18 cellular contexts compared by ENCODE assay signal in the genomic region with DNA sequence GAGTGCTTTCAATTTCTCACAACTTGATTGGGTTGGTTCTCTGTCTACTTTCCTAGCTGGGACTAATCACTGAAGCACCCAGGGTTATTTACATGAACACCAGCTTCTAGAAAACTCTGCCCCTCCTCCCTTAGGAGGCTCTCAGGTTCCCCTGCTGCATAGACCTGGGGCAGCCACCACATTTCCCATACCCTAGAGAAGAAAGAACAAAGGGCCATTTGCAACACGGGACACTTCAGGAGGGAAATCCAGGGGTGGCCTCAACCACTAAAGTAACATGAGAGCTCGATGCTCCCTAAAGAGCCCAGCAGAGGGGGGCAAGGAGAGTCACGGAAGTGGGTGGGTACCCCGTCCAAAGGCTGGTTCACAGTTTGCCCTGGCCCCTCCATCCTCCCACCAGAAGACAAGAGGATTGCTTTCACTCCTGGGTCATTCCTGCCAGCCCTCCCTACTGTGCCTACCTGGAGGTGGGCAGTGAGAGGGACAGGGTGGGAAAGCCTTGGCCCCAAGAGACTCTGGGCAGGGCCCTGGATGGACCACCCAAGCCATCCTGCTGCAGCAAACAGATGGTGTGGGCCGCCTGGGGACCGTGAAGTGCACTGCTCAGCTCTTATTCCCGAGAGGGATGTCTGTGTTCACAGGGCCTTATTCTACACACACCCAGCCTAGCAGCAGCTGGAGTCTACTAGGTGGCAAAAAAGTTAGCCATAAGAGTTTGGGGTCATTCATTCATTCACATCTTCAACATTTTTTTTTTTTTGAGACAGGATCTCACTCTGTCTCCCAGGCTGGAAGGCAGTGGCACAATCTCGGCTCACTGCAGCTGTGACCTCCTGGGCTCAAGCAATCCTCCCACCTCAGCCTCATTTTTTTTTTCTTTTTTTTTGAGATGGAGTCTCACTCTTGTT.
DNase-seq lines count a peak whose midpoint lies in the region; ATAC-seq, FAIRE-seq and TF ChIP-seq lines count a peak whose summit lies in the region.
"Had no signal": no experiment of that assay in that cellular context is flagged by ENCODE, and none has a peak within 500 bp of the region (broad histone marks: within the 10 kb centered on the region; RNA-seq: fewer than 3 reads in every experiment).

No MANE protein-coding gene starts in this region.

- H3K4me2 ChIP-seq in GM12878 (ENCODE audit: control insufficient read depth, insufficient read depth): peak overlapping the region; percentile 28

- no peaks in the 10 kb centered on the region for H3K36me3 Mint-ChIP-seq in HFFc6 (ENCODE audit: low read depth)
- H3K36me3 Mint-ChIP-seq in activated naive CD4-positive, alpha-beta T cell treated with anti-CD3 and anti-CD28 coated beads, Interleukin-2, amount 10 ng/mL, durations not matched to agents 7 days and 5 days: no peaks in the 10 kb centered on the region
- H3K36me3 Mint-ChIP-seq: activated CD4-positive, alpha-beta memory T cell treated with anti-CD3 and anti-CD28 coated beads for 36 hours; activated naive CD8-positive, alpha-beta T cell treated with anti-CD3 and anti-CD28 coated beads, Interleukin-2, amount 10 ng/mL, durations not matched to agents 7 days and 5 days had no signal

- H3K27ac ChIP-seq in GM12878 (ENCODE audit: control insufficient read depth, insufficient read depth): peak overlapping the region; percentile 71

- CTCF ChIA-PET in GM12878 (lab: Yijun Ruan, JAX): interaction anchor here (0.6 to 10.1 kb wide), 13 partner anchors 13 to 392 kb away, joined by 3 to 111 read pairs (median 4); partner anchors contain the start of gene SOX9
- CTCF ChIA-PET in activated naive CD4-positive, alpha-beta T cell treated with anti-CD3 and anti-CD28 coated beads, Interleukin-2, amount 10 ng/mL, durations not matched to agents 7 days and 5 days (lab: Charles Lee): no interaction called here

- ATAC-seq in GM19043 (IDR thresholded peaks at IDR 0.05; ENCODE audit: low read depth, unreplicated experiment) (peak; percentile 44), GM12878 (peak; percentile 16), HG03469 (IDR thresholded peaks at IDR 0.05; ENCODE audit: unreplicated experiment) (no peak)
- ATAC-seq: activated T-cell treated with anti-CD3 and anti-CD28 coated beads, Interleukin-2, amount 50 U/mL, for 4 hours; stimulated activated naive CD8-positive, alpha-beta T cell treated with anti-CD3 and anti-CD28 coated beads, Interleukin-15, Interleukin-2, amounts not matched to agents 100 U/mL and 50 U/mL, for 24 hours had no signal

- no peaks in the 10 kb centered on the region for H3K9me3 Mint-ChIP-seq in HFFc6
- no peaks in the 10 kb centered on the region for H3K9me3 Mint-ChIP-seq in activated naive CD4-positive, alpha-beta T cell treated with anti-CD3 and anti-CD28 coated beads, Interleukin-2, amount 10 ng/mL, durations not matched to agents 7 days and 5 days
- H3K9me3 Mint-ChIP-seq: activated CD4-positive, alpha-beta memory T cell treated with anti-CD3 and anti-CD28 coated beads for 36 hours; activated naive CD8-positive, alpha-beta T cell treated with anti-CD3 and anti-CD28 coated beads, Interleukin-2, amount 10 ng/mL, durations not matched to agents 7 days and 5 days; activated T-cell treated with anti-CD3 and anti-CD28 coated beads, Interleukin-2, amount 50 U/mL, for 4 hours; CD4-positive, alpha-beta T cell; neural crest cell had no signal

- DNase-seq in BE2C (peak; percentile 49), NCI-H1092 (lab: John Stamatoyannopoulos, UW) (peak; percentile 22), GM12878 (ENCODE audit: low read depth, low spot score) (no peak), HFFc6 (no peak), GM12892 (ENCODE audit: insufficient read length) (no peak)
- DNase-seq in activated naive CD4-positive, alpha-beta T cell treated with anti-CD3 and anti-CD28 coated beads, Interleukin-2, amount 10 ng/mL, durations not matched to agents 7 days and 5 days: no peak
- DNase-seq: activated CD4-positive, alpha-beta memory T cell treated with anti-CD3 and anti-CD28 coated beads for 36 hours; activated naive CD8-positive, alpha-beta T cell treated with anti-CD3 and anti-CD28 coated beads, Interleukin-2, amount 10 ng/mL, durations not matched to agents 7 days and 5 days; activated T-cell treated with anti-CD3 and anti-CD28 coated beads, Interleukin-2, amount 50 U/mL, for 4 hours; CD4-positive, alpha-beta T cell; effector CD4-positive, alpha-beta T cell; NCI-H774; stimulated activated naive CD8-positive, alpha-beta T cell treated with anti-CD3 and anti-CD28 coated beads, Interleukin-15, Interleukin-2, amounts not matched to agents 100 U/mL and 50 U/mL, for 24 hours had no signal

- H3K27me3 Mint-ChIP-seq in HFFc6 (ENCODE audit: insufficient read depth): no peaks in the 10 kb centered on the region
- peaks cover 4% of the 10 kb centered on the region for H3K27me3 Mint-ChIP-seq in activated naive CD4-positive, alpha-beta T cell treated with anti-CD3 and anti-CD28 coated beads, Interleukin-2, amount 10 ng/mL, durations not matched to agents 7 days and 5 days
- H3K27me3 Mint-ChIP-seq: activated CD4-positive, alpha-beta memory T cell treated with anti-CD3 and anti-CD28 coated beads for 36 hours; activated naive CD8-positive, alpha-beta T cell treated with anti-CD3 and anti-CD28 coated beads, Interleukin-2, amount 10 ng/mL, durations not matched to agents 7 days and 5 days had no signal

- H3K4me1 ChIP-seq in BE2C: peaks cover 41% of the 10 kb centered on the region
- peaks cover 34% of the 10 kb centered on the region for H3K4me1 ChIP-seq in GM12878 (ENCODE audit: control insufficient read depth, insufficient read depth, low read length)

- peaks cover 36% of the 10 kb centered on the region for H3K4me1 Mint-ChIP-seq in HFFc6 (ENCODE audit: low read depth)
- H3K4me1 Mint-ChIP-seq in activated naive CD4-positive, alpha-beta T cell treated with anti-CD3 and anti-CD28 coated beads, Interleukin-2, amount 10 ng/mL, durations not matched to agents 7 days and 5 days: no peaks in the 10 kb centered on the region
- H3K4me1 Mint-ChIP-seq: activated naive CD8-positive, alpha-beta T cell treated with anti-CD3 and anti-CD28 coated beads, Interleukin-2, amount 10 ng/mL, durations not matched to agents 7 days and 5 days had no signal

- H3K4me3 Mint-ChIP-seq in HFFc6: no peak overlapping the region
- no peak overlapping the region for H3K4me3 Mint-ChIP-seq in activated naive CD4-positive, alpha-beta T cell treated with anti-CD3 and anti-CD28 coated beads, Interleukin-2, amount 10 ng/mL, durations not matched to agents 7 days and 5 days
- H3K4me3 Mint-ChIP-seq: activated CD4-positive, alpha-beta memory T cell treated with anti-CD3 and anti-CD28 coated beads for 36 hours; activated naive CD8-positive, alpha-beta T cell treated with anti-CD3 and anti-CD28 coated beads, Interleukin-2, amount 10 ng/mL, durations not matched to agents 7 days and 5 days; activated T-cell treated with anti-CD3 and anti-CD28 coated beads, Interleukin-2, amount 50 U/mL, for 4 hours; CD4-positive, alpha-beta T cell; neural crest cell had no signal

- WGBS in GM12878 (ENCODE audit: insufficient coverage, insufficient replicate concordance, low lambda C conversion rate, missing lambda C conversion rate): 20% methylated on average over 8 of the region's 8 CpGs

- no peaks in the 10 kb centered on the region for H3K79me2 ChIP-seq in GM12878 (ENCODE audit: control insufficient read depth, insufficient read depth, low read length)

- no peak; a peak in 1 of 4 replicates for TF ChIP-seq EP300 in GM12878 (IDR thresholded peaks at IDR 0.05; ENCODE audit: borderline replicate concordance in 1 of 2, control insufficient read depth in 1 of 2, low read depth in 2 of 2, low read length in 2 of 2)

- no TSS peak for BruUV-seq in GM12878 (replicated peaks; lab: Mats Ljungman, UMichigan)

- no peak overlapping the region for H3K27ac Mint-ChIP-seq in HFFc6
- H3K27ac Mint-ChIP-seq in activated naive CD4-positive, alpha-beta T cell treated with anti-CD3 and anti-CD28 coated beads, Interleukin-2, amount 10 ng/mL, durations not matched to agents 7 days and 5 days: no peak overlapping the region
- H3K27ac Mint-ChIP-seq: activated CD4-positive, alpha-beta memory T cell treated with anti-CD3 and anti-CD28 coated beads for 36 hours; activated naive CD8-positive, alpha-beta T cell treated with anti-CD3 and anti-CD28 coated beads, Interleukin-2, amount 10 ng/mL, durations not matched to agents 7 days and 5 days; CD4-positive, alpha-beta T cell had no signal

- RAD21 ChIA-PET in GM12878 (lab: Charles Lee; ENCODE audit: unreplicated experiment): interaction anchor here (0.8 to 15.8 kb wide), 19 partner anchors 7 to 508 kb away, joined by 3 to 361 read pairs (median 6); partner anchors contain the start of gene SOX9

- H4K20me1 ChIP-seq in GM12878 (ENCODE audit: control insufficient read depth, insufficient read depth): no peaks in the 10 kb centered on the region

- peak; percentile 15 for TF ChIP-seq CTCF in BE2C (IDR thresholded peaks at IDR 0.05; ENCODE audit: low read depth, low read length)
- no peak for TF ChIP-seq CTCF in GM12878 (IDR thresholded peaks at IDR 0.05 in 2 of 3, conservative IDR thresholded peaks at IDR 0.05 in 1 of 3; ENCODE audit: control insufficient read depth in 2 of 3, extremely low read depth in 1 of 3, insufficient read depth in 1 of 3, low read depth in 3 of 3, low read length in 3 of 3)
- TF ChIP-seq CTCF in HFFc6 (IDR thresholded peaks at IDR 0.05): no peak

- SMC1A ChIA-PET in GM12878 (lab: Charles Lee; ENCODE audit: uncharacterized antibody, unreplicated experiment): interaction anchor here (0.6 to 16.7 kb wide), 23 partner anchors 7 to 478 kb away, joined by 3 to 291 read pairs (median 4); partner anchors contain the start of gene SOX9

- POLR2A ChIA-PET in GM12878 (lab: Charles Lee): interaction anchor here (0.6 to 8.7 kb wide), 15 partner anchors 7 to 508 kb away, joined by 3 to 143 read pairs (median 4); no protein-coding TSS in a partner anchor

- H3K9ac ChIP-seq in GM12878 (ENCODE audit: control insufficient read depth, insufficient read depth, low read length): no peak overlapping the region

- H3K9me3 ChIP-seq in BE2C (no peaks in the 10 kb centered on the region), GM12878 (replicated peaks; ENCODE audit: control insufficient read depth, insufficient read depth, low read length) (no peaks in the 10 kb centered on the region; the same call in 2 of the 3 replicates)

- H3K27me3 ChIP-seq in BE2C (no peaks in the 10 kb centered on the region), GM12878 (replicated peaks in 1 of 2; ENCODE audit: control insufficient read depth in 2 of 2, insufficient read depth in 2 of 2, low read length in 1 of 2) (no peaks in the 10 kb centered on the region)

- in situ Hi-C loops in GM12878 (cut with MboI): loop anchor here (10.0 kb wide), 1 partner anchor 388 kb away; the partner anchor contains the start of gene SOX9

- H3K4me3 ChIP-seq in BE2C (ENCODE audit: low read depth, low read length) (no peak overlapping the region), GM12878 (no peak overlapping the region)

- TF ChIP-seq POLR2A in GM12878 (IDR thresholded peaks at IDR 0.05; ENCODE audit: low read depth, low read length): no peak
- no peak for TF ChIP-seq POLR2A in GM12892 (IDR thresholded peaks at IDR 0.05; ENCODE audit: low read depth, low read length)

- TF ChIP-seq RAD21 in GM12878 (IDR thresholded peaks at IDR 0.05; ENCODE audit: insufficient read depth, low read depth, low read length): no peak

- FAIRE-seq in GM12878 (lab: Jason Lieb, UNC) (no peak), GM12892 (lab: Jason Lieb, UNC) (no peak)
- FAIRE-seq: RCC 7860, urothelium cell line had no signal

- intact Hi-C loops in GM12878 (cut with micrococcal nuclease; ENCODE audit: unreplicated experiment): no loop called here

- H3K36me3 ChIP-seq in BE2C (no peaks in the 10 kb centered on the region), GM12878 (ENCODE audit: control insufficient read depth in 2 of 2, insufficient read depth in 2 of 2, low read length in 1 of 2) (no peaks in the 10 kb centered on the region)

- peak overlapping the region; percentile 16; the same call in 1 of the 2 replicates for H2AFZ ChIP-seq in GM12878 (ENCODE audit: control insufficient read depth, low read depth, low read length)

Comparison
In these comparisons a context has a peak if more than half of its experiments do, and no peak if none do; other contexts are left out.
1. DNase-seq: peak in BE2C (single experiment) and NCI-H1092 (single experiment); none in GM12878 (single experiment), HFFc6 (single experiment), activated naive CD4-positive, alpha-beta T cell treated with anti-CD3 and anti-CD28 coated beads, Interleukin-2, amount 10 ng/mL, durations not matched to agents 7 days and 5 days (single experiment) and GM12892 (single experiment).